Comparison of ENCODE assay signal across 1 cellular context in the genomic region with DNA sequence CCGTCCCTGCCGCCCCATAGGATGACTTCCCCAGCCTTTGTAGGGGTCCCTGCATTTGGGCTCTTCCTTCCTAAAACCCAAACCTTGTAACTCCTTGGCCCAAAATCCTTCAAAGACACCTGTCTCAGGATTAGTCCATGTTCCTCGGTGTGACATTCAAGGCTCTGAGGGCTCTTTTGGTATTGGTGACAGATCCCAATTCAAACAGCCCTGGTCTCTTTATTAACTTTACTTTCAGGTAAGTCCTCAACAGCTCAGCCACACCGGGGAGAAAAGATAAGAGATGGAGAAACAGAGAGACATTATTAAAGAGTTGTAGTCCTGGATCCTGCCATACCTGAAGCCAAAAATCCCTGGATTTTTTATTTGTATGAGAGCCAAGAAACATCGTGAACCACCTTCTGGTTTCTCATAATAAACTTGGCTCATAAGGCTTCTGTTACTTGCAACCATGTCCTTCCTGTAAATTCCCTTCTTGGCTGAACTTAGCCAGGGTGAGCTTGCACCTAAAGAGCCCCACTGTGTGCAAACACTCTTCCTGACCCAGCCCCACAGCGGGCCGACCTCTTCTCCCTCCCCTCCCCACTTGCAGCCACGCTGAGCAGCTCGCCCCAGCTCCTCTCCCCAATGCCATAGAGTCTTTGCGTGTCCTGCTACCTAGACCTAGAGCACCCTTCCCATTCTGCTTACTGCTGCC.
TF ChIP-seq lines count a peak whose summit lies in the region.

No MANE protein-coding gene starts in this region.

TF ChIP-seq in WTC11, 78 proteins besides CTCF, POLR2A, EP300 and RAD21:
- no peak for TF ChIP-seq ATF2 (CRISPR knock-in tag; IDR thresholded peaks at IDR 0.05; ENCODE audit: borderline replicate concordance, low read depth)
- TF ChIP-seq GABPB1 (CRISPR knock-in tag; IDR thresholded peaks at IDR 0.05), result no peak
- TF ChIP-seq JUN (CRISPR knock-in tag; IDR thresholded peaks at IDR 0.05), result no peak
- TF ChIP-seq ZSCAN18 (CRISPR knock-in tag; IDR thresholded peaks at IDR 0.05), result no peak
- TF ChIP-seq RELA (CRISPR knock-in tag; IDR thresholded peaks at IDR 0.05; ENCODE audit: borderline replicate concordance), result no peak
- no peak for TF ChIP-seq ZNF416 (CRISPR knock-in tag; IDR thresholded peaks at IDR 0.05)
- TF ChIP-seq SOX15 (CRISPR knock-in tag; IDR thresholded peaks at IDR 0.05), result no peak
